Comparison of ENCODE assay signal across 8 cellular contexts in genomic region chrX:47560179-47560830, GRCh38. TPM values are rescaled to one million over a fixed set of nuclear protein-coding genes. Genes with fewer than 3 reads are reported as not detected.
DNase-seq lines count a peak whose midpoint lies in the region; ATAC-seq and TF ChIP-seq lines count a peak whose summit lies in the region.

No MANE protein-coding gene starts in this region.

- peaks cover 11% of the 10 kb centered on the region for H3K36me3 Mint-ChIP-seq in endothelial cell (ENCODE audit: low read depth, unreplicated experiment)

- H3K27ac ChIP-seq in ovary = peak overlapping the region in 1 of 2 donors; percentile 44

- H3K4me3 Mint-ChIP-seq in endothelial cell (ENCODE audit: unreplicated experiment) = peak overlapping the region; percentile 95

- no peak for ATAC-seq in GM21529 (IDR thresholded peaks at IDR 0.05; ENCODE audit: unreplicated experiment)

- peaks cover 6% of the 10 kb centered on the region for H3K36me3 ChIP-seq in ES-I3 (ENCODE audit: insufficient read depth, low read length)
- peaks cover 30% of the 10 kb centered on the region for H3K36me3 ChIP-seq in NT2/D1 (ENCODE audit: insufficient read depth, insufficient read length, low read length)
- H3K36me3 ChIP-seq in ovary = no peaks in the 10 kb centered on the region

- TF ChIP-seq CTCF in endothelial cell (IDR thresholded peaks at IDR 0.05; ENCODE audit: unreplicated experiment) (no peak), ovary (IDR thresholded peaks at IDR 0.05) (no peak), GM20000 (IDR thresholded peaks at IDR 0.05; ENCODE audit: extremely low read depth, missing control alignments) (no peak)

- peak overlapping the region; percentile 45 for H3K4me3 ChIP-seq in NT2/D1 (ENCODE audit: insufficient read length, low read depth)
- peak overlapping the region; percentile 27 for H3K4me3 ChIP-seq in ovary

- peaks cover 11% of the 10 kb centered on the region for H3K27me3 Mint-ChIP-seq in endothelial cell (ENCODE audit: unreplicated experiment)

- no peaks in the 10 kb centered on the region for H3K27me3 ChIP-seq in NT2/D1 (ENCODE audit: insufficient read depth, insufficient read length)
- no peaks in the 10 kb centered on the region for H3K27me3 ChIP-seq in ovary

- H3K9me3 Mint-ChIP-seq in endothelial cell (ENCODE audit: unreplicated experiment) = no peaks in the 10 kb centered on the region

- 25 to 44% (median 32%) methylated on average over 13 of the region's 13 CpGs for WGBS in ovary, 3 donors

- peak overlapping the region; percentile 95 for H3K27ac Mint-ChIP-seq in endothelial cell (ENCODE audit: unreplicated experiment)

- DNase-seq in NT2/D1 (ENCODE audit: low read depth, low spot score) = no peak
- no peak for DNase-seq in endothelial cell (ENCODE audit: low spot score)
- DNase-seq in ovary = peak in 1 of 5 donors; percentile 20
- no peak for DNase-seq in GM20000 (ENCODE audit: low spot score)
- DNase-seq in activated effector memory CD4-positive, alpha-beta T cell treated with anti-CD3 and anti-CD28 coated beads, Interleukin-2, amount 50 U/mL, for 16 hours = no peak
- DNase-seq in NCI-H526 (lab: John Stamatoyannopoulos, UW) = no peak

- no peak for TF ChIP-seq POLR2A in ovary (IDR thresholded peaks at IDR 0.05)

- H3K9me3 ChIP-seq in ES-I3 (ENCODE audit: control insufficient read depth, insufficient read depth, low read length) (no peaks in the 10 kb centered on the region), NT2/D1 (ENCODE audit: insufficient read depth, low read length) (no peaks in the 10 kb centered on the region), ovary (no peaks in the 10 kb centered on the region)

- peaks cover 11% of the 10 kb centered on the region for H3K4me1 Mint-ChIP-seq in endothelial cell (ENCODE audit: unreplicated experiment)

- H3K9ac ChIP-seq in ES-I3 (ENCODE audit: low read depth, low read length) (peak overlapping the region; percentile 67; the same call in 1 of the 2 replicates), NT2/D1 (ENCODE audit: insufficient read length, low read depth) (peak overlapping the region; percentile 69)

- no peak for TF ChIP-seq EP300 in ovary (IDR thresholded peaks at IDR 0.05)

- intact Hi-C loops in ovary (cut with DNase I) = no loop called here

- peaks cover 3% of the 10 kb centered on the region; the same call in 1 of the 2 replicates for H3K4me1 ChIP-seq in ES-I3 (ENCODE audit: insufficient read depth, low read length)
- H3K4me1 ChIP-seq in NT2/D1 (ENCODE audit: insufficient read depth, insufficient read length) = peaks cover 6% of the 10 kb centered on the region
- H3K4me1 ChIP-seq in ovary (ENCODE audit: insufficient read depth) = peaks cover 2% of the 10 kb centered on the region

RNA-seq across cellular contexts. Expression of gene ARAF, which starts 0.7 kb away (rescaled TPM):
- total RNA-seq in endothelial cell (ENCODE audit: unreplicated experiment) (49.4 TPM), ovary (10 to 100 TPM; 24.9 to 76.9 (median 66.4) TPM)
- 10 to 100 TPM; 34.8 to 56.5 TPM for polyA plus RNA-seq in ovary

RNA-seq across cellular contexts. Expression of gene TIMP1, which starts 21.9 kb away (rescaled TPM):
- total RNA-seq in endothelial cell (ENCODE audit: unreplicated experiment) = 267 TPM
- total RNA-seq in ovary = 1,000 to 10,000 TPM in 1 of 7 donors, 100 to 1,000 TPM in 6; 247 to 1,009 (median 617) TPM
- polyA plus RNA-seq in ovary = 1,000 to 10,000 TPM in 1 of 2 donors, 100 to 1,000 TPM in 1; 440 to 1,380 TPM

RNA-seq across cellular contexts. Expression of gene SYN1, which starts 59.4 kb away (rescaled TPM):
- total RNA-seq in endothelial cell (ENCODE audit: unreplicated experiment) = 2.9 TPM
- 10 to 100 TPM in 1 of 7 donors, 1 to 10 TPM in 5, under 1 TPM in 1; 0.69 to 10.2 (median 2.4) TPM for total RNA-seq in ovary
- polyA plus RNA-seq in ovary = 10 to 100 TPM in 1 of 2 donors, 1 to 10 TPM in 1; 1.9 to 12.6 TPM
